Comparison of ENCODE assay signal across 23 cellular contexts in genomic region chr15:70880781-70881180, GRCh38. TPM values are rescaled to one million over a fixed set of nuclear protein-coding genes. Genes with fewer than 3 reads are reported as not detected.
"Had no signal": no experiment of that assay in that cellular context is flagged by ENCODE, and none has a peak within 500 bp of the region (broad histone marks: within the 10 kb centered on the region; RNA-seq: fewer than 3 reads in every experiment).

No MANE protein-coding gene starts in this region.

- DNase-seq: activated B cell treated with CpG ODN at 0.5 μM for 24 hours; activated CD4-positive, alpha-beta memory T cell treated with anti-CD3 and anti-CD28 coated beads for 36 hours; activated CD4-positive, alpha-beta T cell treated with anti-CD3 and anti-CD28 coated beads for 36 hours; activated effector memory CD4-positive, alpha-beta T cell treated with Interleukin-2 at 50 U/mL for 16 hours; activated naive CD4-positive, alpha-beta T cell treated with anti-CD3 and anti-CD28 coated beads, Interleukin-2, amount 10 ng/mL, durations not matched to agents 7 days and 5 days; activated T-cell treated with anti-CD3 and anti-CD28 coated beads, Interleukin-2, amount 50 U/mL, for 72 hours; anterior cingulate cortex; caudate nucleus; dermis blood vessel endothelial cell; effector CD8-positive, alpha-beta T cell; gastrocnemius medialis; hippocampal formation; midbrain; spleen; stimulated activated CD4-positive, alpha-beta T cell treated with anti-CD3 and anti-CD28 coated beads, Interleukin-4, amount 100 ng/mL, for 1 hour; stimulated activated naive CD4-positive, alpha-beta T cell; T-helper 1 cell had no signal

- H3K4me1 ChIP-seq: gastrocnemius medialis, spleen had no signal

- H3K4me3 Mint-ChIP-seq: activated B cell treated with CpG ODN at 0.5 μM for 24 hours; activated CD4-positive, alpha-beta memory T cell treated with anti-CD3 and anti-CD28 coated beads for 36 hours; activated CD4-positive, alpha-beta T cell treated with anti-CD3 and anti-CD28 coated beads for 36 hours; activated naive CD4-positive, alpha-beta T cell treated with anti-CD3 and anti-CD28 coated beads, Interleukin-2, amount 10 ng/mL, durations not matched to agents 7 days and 5 days; activated T-cell treated with anti-CD3 and anti-CD28 coated beads, Interleukin-2, amount 50 U/mL, for 72 hours; brain; natural killer cell treated with Interleukin-12 subunit alpha and Interleukin-12 subunit beta and Interleukin-15 and Interleukin-18, amount 100 ng/mL, for 72 hours; type B pancreatic cell had no signal

- ATAC-seq: activated CD4-positive, alpha-beta T cell treated with anti-CD3 and anti-CD28 coated beads for 36 hours; activated T-cell treated with anti-CD3 and anti-CD28 coated beads, Interleukin-2, amount 50 U/mL, for 72 hours; gastrocnemius medialis; natural killer cell treated with Interleukin-12 subunit alpha and Interleukin-12 subunit beta and Interleukin-15 and Interleukin-18, amount 100 ng/mL, for 72 hours had no signal

- H3K27me3 ChIP-seq: gastrocnemius medialis, spleen had no signal

- H3K36me3 ChIP-seq: gastrocnemius medialis, spleen, thoracic aorta had no signal

- H3K9me3 Mint-ChIP-seq: activated B cell treated with CpG ODN at 0.5 μM for 24 hours; activated CD4-positive, alpha-beta memory T cell treated with anti-CD3 and anti-CD28 coated beads for 36 hours; activated naive CD4-positive, alpha-beta T cell treated with anti-CD3 and anti-CD28 coated beads, Interleukin-2, amount 10 ng/mL, durations not matched to agents 7 days and 5 days; activated T-cell treated with anti-CD3 and anti-CD28 coated beads, Interleukin-2, amount 50 U/mL, for 72 hours; brain; natural killer cell treated with Interleukin-12 subunit alpha and Interleukin-12 subunit beta and Interleukin-15 and Interleukin-18, amount 100 ng/mL, for 72 hours; type B pancreatic cell had no signal

- H3K27ac ChIP-seq: gastrocnemius medialis, spleen, thoracic aorta had no signal

- H3K4me3 ChIP-seq: gastrocnemius medialis, spleen, thoracic aorta had no signal

- H3K4me1 Mint-ChIP-seq: activated B cell treated with CpG ODN at 0.5 μM for 24 hours; activated naive CD4-positive, alpha-beta T cell treated with anti-CD3 and anti-CD28 coated beads, Interleukin-2, amount 10 ng/mL, durations not matched to agents 7 days and 5 days; brain had no signal

- H3K36me3 Mint-ChIP-seq: activated CD4-positive, alpha-beta memory T cell treated with anti-CD3 and anti-CD28 coated beads for 36 hours; activated naive CD4-positive, alpha-beta T cell treated with anti-CD3 and anti-CD28 coated beads, Interleukin-2, amount 10 ng/mL, durations not matched to agents 7 days and 5 days; brain; natural killer cell treated with Interleukin-12 subunit alpha and Interleukin-12 subunit beta and Interleukin-15 and Interleukin-18, amount 100 ng/mL, for 72 hours; type B pancreatic cell had no signal

- H3K9me3 ChIP-seq: gastrocnemius medialis, spleen, thoracic aorta had no signal

- FAIRE-seq: TTC549 had no signal

- H3K27ac Mint-ChIP-seq: activated B cell treated with CpG ODN at 0.5 μM for 24 hours; activated CD4-positive, alpha-beta memory T cell treated with anti-CD3 and anti-CD28 coated beads for 36 hours; activated CD4-positive, alpha-beta T cell treated with anti-CD3 and anti-CD28 coated beads for 36 hours; activated naive CD4-positive, alpha-beta T cell treated with anti-CD3 and anti-CD28 coated beads, Interleukin-2, amount 10 ng/mL, durations not matched to agents 7 days and 5 days; activated T-cell treated with anti-CD3 and anti-CD28 coated beads, Interleukin-2, amount 50 U/mL, for 72 hours; brain; natural killer cell treated with Interleukin-12 subunit alpha and Interleukin-12 subunit beta and Interleukin-15 and Interleukin-18, amount 100 ng/mL, for 72 hours; progenitor cell of endocrine pancreas; type B pancreatic cell had no signal

- H3K27me3 Mint-ChIP-seq: brain, progenitor cell of endocrine pancreas, type B pancreatic cell had no signal

RNA-seq across cellular contexts. Expression of gene LARP6, which starts 26.8 kb away (rescaled TPM):
- total RNA-seq: activated B cell treated with CpG ODN at 0.5 μM for 24 hours; natural killer cell treated with Interleukin-12 subunit alpha and Interleukin-12 subunit beta and Interleukin-15 and Interleukin-18, amount 100 ng/mL, for 72 hours had no signal
